8 cellular contexts compared by ENCODE assay signal in the genomic region with DNA sequence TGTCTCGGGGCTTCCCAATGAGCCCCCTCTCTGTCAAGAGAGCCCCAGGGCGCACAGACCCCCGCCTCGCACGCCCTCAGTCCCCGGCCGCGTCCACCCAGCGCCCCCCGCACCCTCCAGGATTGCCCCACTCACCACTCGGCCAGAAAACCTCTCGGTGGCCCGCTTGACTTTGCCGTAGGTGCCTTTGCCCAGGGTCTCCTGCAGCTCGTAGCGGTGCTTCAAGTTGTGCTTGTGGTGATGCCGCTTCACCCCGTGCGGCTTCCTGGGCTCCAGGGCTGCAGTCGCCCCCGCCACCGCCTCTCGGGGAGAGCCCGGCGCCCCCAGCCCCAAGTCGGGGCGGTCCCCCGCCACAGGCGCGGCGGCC. TPM values are rescaled to one million over a fixed set of nuclear protein-coding genes. Genes with fewer than 3 reads are reported as not detected.
DNase-seq lines count a peak whose midpoint lies in the region; ATAC-seq and TF ChIP-seq lines count a peak whose summit lies in the region.

No MANE protein-coding gene starts in this region.

- intact Hi-C loops in cardiac septum (cut with DNase I) (loop anchor here (5.0 kb wide), 5 partner anchors 56 to 716 kb away; no protein-coding TSS in a partner anchor), left lung (cut with DNase I) (loop anchor here in 1 of 2 donors (5.0 kb wide), 1 partner anchor 716 kb away; no protein-coding TSS in a partner anchor), transverse colon (cut with DNase I; ENCODE audit: low total_unique reads) (loop anchor here (10.0 kb wide), 1 partner anchor 433 kb away; no protein-coding TSS in a partner anchor)

- H3K27ac ChIP-seq in cardiac muscle cell = peak overlapping the region; percentile 100
- peak overlapping the region; percentile 85 to 88 for H3K27ac ChIP-seq in left lung
- peak overlapping the region; percentile 83 to 90 (median 88) for H3K27ac ChIP-seq in transverse colon

- H3K27me3 ChIP-seq in cardiac muscle cell = no peaks in the 10 kb centered on the region
- H3K27me3 ChIP-seq in left lung = peaks cover 9 to 78% of the 10 kb centered on the region in 2 donors
- peaks cover 35% of the 10 kb centered on the region for H3K27me3 ChIP-seq in transverse colon

- DNase-seq in cardiac muscle cell (ENCODE audit: low read depth in 1 of 2, low spot score in 1 of 2) = peak in 1 of 2 donors; percentile 57
- no peak for DNase-seq in cardiac septum (ENCODE audit: low spot score)
- DNase-seq in astrocyte of the hippocampus (ENCODE audit: low read depth, low spot score) = peak; percentile 60
- DNase-seq in left lung = no peak
- DNase-seq in transverse colon = no peak
- no peak for DNase-seq in NCI-H1930 (lab: John Stamatoyannopoulos, UW)
- no peak for DNase-seq in 8988T
- no peak for DNase-seq in KBM-7

- no peak for ATAC-seq in left lung

- H3K4me1 ChIP-seq in cardiac muscle cell (ENCODE audit: low read depth) (peaks cover 33% of the 10 kb centered on the region), left lung (peaks cover 17 to 39% of the 10 kb centered on the region in 2 donors), transverse colon (peaks cover 0 to 34% (median 8%) of the 10 kb centered on the region in 4 donors)

- TF ChIP-seq EP300 in transverse colon (IDR thresholded peaks at IDR 0.05; ENCODE audit: low read depth) = no peak

- no peak for TF ChIP-seq CTCF in cardiac muscle cell (IDR thresholded peaks at IDR 0.05; ENCODE audit: low read depth, low read length)
- TF ChIP-seq CTCF in left lung (IDR thresholded peaks at IDR 0.05) = no peak
- TF ChIP-seq CTCF in transverse colon (IDR thresholded peaks at IDR 0.05) = peak in 1 of 5 experiments; percentile 9

- WGBS in transverse colon (ENCODE audit: low coverage in 1 of 2), 2 donors = 8% methylated on average over 16 of the region's 31 CpGs; no CpG with 5 or more reads in 1 of the 2 donors

- H3K9me3 ChIP-seq in cardiac muscle cell (ENCODE audit: low read depth) (no peaks in the 10 kb centered on the region), left lung (no peaks in the 10 kb centered on the region), transverse colon (no peaks in the 10 kb centered on the region)

- no peak for TF ChIP-seq POLR2A in transverse colon (IDR thresholded peaks at IDR 0.05)

- no peaks in the 10 kb centered on the region for H3K36me3 ChIP-seq in cardiac muscle cell
- H3K36me3 ChIP-seq in left lung = no peaks in the 10 kb centered on the region
- no peaks in the 10 kb centered on the region for H3K36me3 ChIP-seq in transverse colon

- in situ Hi-C loops in transverse colon (cut with MboI; ENCODE audit: low pct_ligation_motif_present in 1 of 4, low pct_unique_long_range_greater_than_20kb in 1 of 4, low sequenced_read_pairs in 3 of 4) = loop anchor here (10.0 to 25.0 kb wide), 3 partner anchors 426 to 713 kb away; no protein-coding TSS in a partner anchor
- in situ Hi-C loops in KBM-7 (cut with MboI; ENCODE audit: low pct_unique_long_range_greater_than_20kb, low sequenced_read_pairs) = loop anchor here (25.0 kb wide), 1 partner anchor 726 kb away; no protein-coding TSS in a partner anchor

- H3K4me3 ChIP-seq in cardiac muscle cell (peak overlapping the region; percentile 97), left lung (peak overlapping the region; percentile 45 to 53), transverse colon (peak overlapping the region; percentile 58 to 77 (median 69))

RNA-seq across cellular contexts. Expression of gene NUAK1, which starts 0.5 kb away (rescaled TPM):
- total RNA-seq in cardiac muscle cell (6.1 and 7.2 TPM in 2 replicates), cardiac septum (66.8 TPM), left lung (10 to 100 TPM; 11.0 to 11.7 TPM), transverse colon (10 to 100 TPM in 1 of 4 donors, 1 to 10 TPM in 2, under 1 TPM in 1; 0.75 to 14.7 (median 3.5) TPM)
- polyA plus RNA-seq in cardiac muscle cell = 2.9 and 4.8 TPM in 2 replicates
